In genomic region chr2:58146707-58147106, GRCh38 we compare ENCODE assay signal across 17 cellular contexts.
A peak's percentile ranks its signal among the peaks of the same experiment; 100 is the strongest.
DNase-seq lines count a peak whose midpoint lies in the region; ATAC-seq and TF ChIP-seq lines count a peak whose summit lies in the region.
"Had no signal": no experiment of that assay in that cellular context is flagged by ENCODE, and none has a peak within 500 bp of the region (broad histone marks: within the 10 kb centered on the region; RNA-seq: fewer than 3 reads in every experiment).

No MANE protein-coding gene starts in this region.

- DNase-seq in Daoy (ENCODE audit: low read depth), result peak; percentile 42
- DNase-seq in HFFc6, result peak; percentile 12
- peak; percentile 29 to 65 for DNase-seq in foreskin keratinocyte
- DNase-seq in NCI-H2029 (lab: John Stamatoyannopoulos, UW), result no peak
- no peak for DNase-seq in retina
- no peak for DNase-seq in GM10248 (ENCODE audit: extremely low spot score)
- DNase-seq: amygdala; CD8-positive, alpha-beta memory T cell; Kasumi-1; left colon; NCI-H345; RPMI8226; T-helper 9 cell had no signal

- TF ChIP-seq CTCF in HFFc6 (IDR thresholded peaks at IDR 0.05) (no peak), foreskin keratinocyte (conservative IDR thresholded peaks at IDR 0.05) (no peak), GM10248 (IDR thresholded peaks at IDR 0.05; ENCODE audit: control extremely low read depth, extremely low read depth, low read depth, missing control alignments) (no peak)

- H3K27me3 ChIP-seq in foreskin keratinocyte, result no peaks in the 10 kb centered on the region

- peaks cover 10% of the 10 kb centered on the region for H3K4me1 Mint-ChIP-seq in HFFc6 (ENCODE audit: low read depth)

- no peaks in the 10 kb centered on the region for H3K9me3 Mint-ChIP-seq in HFFc6
- H3K9me3 Mint-ChIP-seq: CD8-positive, alpha-beta memory T cell; natural killer cell treated with Interleukin-12 subunit alpha and Interleukin-12 subunit beta and Interleukin-15 and Interleukin-18, amount 100 ng/mL, for 72 hours had no signal

- no peak overlapping the region for H3K27ac ChIP-seq in foreskin keratinocyte
- H3K27ac ChIP-seq: thoracic aorta had no signal

- H3K4me3 Mint-ChIP-seq in HFFc6, result no peak overlapping the region
- H3K4me3 Mint-ChIP-seq: CD8-positive, alpha-beta memory T cell; natural killer cell treated with Interleukin-12 subunit alpha and Interleukin-12 subunit beta and Interleukin-15 and Interleukin-18, amount 100 ng/mL, for 72 hours had no signal

- no peaks in the 10 kb centered on the region for H3K27me3 Mint-ChIP-seq in HFFc6 (ENCODE audit: insufficient read depth)
- H3K27me3 Mint-ChIP-seq: CD8-positive, alpha-beta memory T cell; natural killer cell treated with Interleukin-12 subunit alpha and Interleukin-12 subunit beta and Interleukin-15 and Interleukin-18, amount 100 ng/mL, for 72 hours had no signal

- peaks cover 9% of the 10 kb centered on the region; the same call in 1 of the 2 replicates for H3K36me3 Mint-ChIP-seq in HFFc6 (ENCODE audit: low read depth)

- H3K4me1 ChIP-seq in foreskin keratinocyte, result no peaks in the 10 kb centered on the region

- CTCF ChIA-PET in GM10248 (lab: Yijun Ruan, JAX), result interaction anchor here (2.0 kb wide), 1 partner anchor 8 kb away, joined by 7 read pairs; no protein-coding TSS in a partner anchor

- H3K27ac Mint-ChIP-seq in HFFc6, result no peak overlapping the region
- H3K27ac Mint-ChIP-seq: natural killer cell treated with Interleukin-12 subunit alpha and Interleukin-12 subunit beta and Interleukin-15 and Interleukin-18, amount 100 ng/mL, for 72 hours had no signal

- ATAC-seq in SK-N-SH treated with all-trans-retinoic acid at 6 μM for 48 hours (peak; percentile 66), foreskin keratinocyte (peak; percentile 94)
- ATAC-seq: left colon; natural killer cell treated with Interleukin-12 subunit alpha and Interleukin-12 subunit beta and Interleukin-15 and Interleukin-18, amount 100 ng/mL, for 72 hours; sciatic nerve had no signal

- POLR2A ChIA-PET in GM10248 (lab: Yijun Ruan, JAX), result no interaction called here

TF ChIP-seq in SK-N-SH treated with all-trans-retinoic acid at 6 μM for 48 hours, 23 proteins besides CTCF, POLR2A, EP300 and RAD21:
- TF ChIP-seq POU6F1 (CRISPR knock-in tag; IDR thresholded peaks at IDR 0.05; ENCODE audit: borderline replicate concordance, low read depth) (no peak), CSRNP3 (CRISPR knock-in tag; IDR thresholded peaks at IDR 0.05) (no peak), PPARA (CRISPR knock-in tag; IDR thresholded peaks at IDR 0.05; ENCODE audit: borderline replicate concordance) (no peak), CREB5 (CRISPR knock-in tag; IDR thresholded peaks at IDR 0.05; ENCODE audit: low read depth) (no peak), ISL1 (CRISPR knock-in tag; IDR thresholded peaks at IDR 0.05) (peak; percentile 64), TCF4 (CRISPR knock-in tag; IDR thresholded peaks at IDR 0.05; ENCODE audit: borderline replicate concordance) (no peak), TOX (CRISPR knock-in tag; IDR thresholded peaks at IDR 0.05; ENCODE audit: borderline replicate concordance) (peak; percentile 24; the same call in 1 of the 2 replicates)

Comparison
In these comparisons a context has a peak if more than half of its experiments do, and no peak if none do; other contexts are left out.
1. DNase-seq: peak in Daoy (single experiment), HFFc6 (single experiment) and foreskin keratinocyte (2 of 2); none in NCI-H2029 (single experiment), retina (single experiment) and GM10248 (single experiment).